Comparison of ENCODE assay signal across 8 cellular contexts in the genomic region with DNA sequence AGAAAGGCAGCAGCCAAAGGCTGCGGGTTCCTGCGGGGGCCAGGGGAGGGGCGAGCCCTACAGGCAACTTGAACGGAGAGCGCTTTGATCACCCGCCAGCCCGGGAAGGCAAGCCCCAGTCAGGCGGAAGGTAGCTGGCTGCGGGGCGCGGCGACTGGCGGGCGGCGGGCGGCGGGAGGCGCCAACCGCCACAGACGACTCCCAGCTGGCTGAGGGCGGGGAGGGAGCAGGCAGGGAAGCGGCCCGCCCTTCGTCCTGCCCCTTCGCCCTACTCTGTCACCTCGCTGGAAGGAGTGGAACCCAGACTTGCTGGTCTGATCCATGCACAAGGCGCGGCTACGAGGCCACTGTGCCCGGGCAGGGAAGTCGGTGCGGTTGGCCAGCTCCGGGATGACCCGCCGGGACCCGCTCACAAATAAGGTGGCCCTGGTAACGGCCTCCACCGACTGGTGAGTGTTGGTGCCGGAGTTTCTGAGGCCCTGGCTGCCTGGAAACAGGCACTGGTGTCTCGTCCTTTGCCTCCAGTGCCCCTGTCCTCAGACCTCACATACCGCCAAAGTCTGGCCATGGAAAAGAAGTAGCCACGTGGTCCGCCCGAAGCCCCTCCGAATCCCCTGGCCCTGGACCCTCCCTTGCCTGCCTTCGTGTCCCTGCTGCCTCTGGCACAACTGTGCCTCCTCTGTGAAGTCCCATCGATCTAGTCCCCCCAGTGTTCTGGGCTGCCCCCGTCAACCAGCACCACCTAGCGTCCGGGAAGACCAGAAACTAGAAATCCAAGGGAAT. TPM values are rescaled to one million over a fixed set of nuclear protein-coding genes. Genes with fewer than 3 reads are reported as not detected.
DNase-seq lines count a peak whose midpoint lies in the region; ATAC-seq and TF ChIP-seq lines count a peak whose summit lies in the region.
"Not testable (repeated sequence)": the region's sequence is repeated elsewhere in the genome, so short reads cannot be mapped to it uniquely, and the experiment has no call there.

No MANE protein-coding gene starts in this region.

- H3K9ac ChIP-seq in skeletal muscle tissue (ENCODE audit: low read depth in 1 of 3, low read length in 3 of 3) = peak overlapping the region; percentile 77 to 92 (median 83)

- H3K36me3 ChIP-seq in skeletal muscle tissue (ENCODE audit: control insufficient read depth in 3 of 3, insufficient read depth in 3 of 3, low read length in 3 of 3) = not testable (repeated sequence)

- TF ChIP-seq CTCF in AG09319 (IDR thresholded peaks at IDR 0.05; ENCODE audit: low read depth, low read length) = peak; percentile 89

- ATAC-seq in GM19035 (IDR thresholded peaks at IDR 0.05; ENCODE audit: unreplicated experiment) = peak; percentile 70
- ATAC-seq in HG03439 (IDR thresholded peaks at IDR 0.05; ENCODE audit: unreplicated experiment) = peak; percentile 61

- H3K27ac ChIP-seq in skeletal muscle tissue (ENCODE audit: low read depth, low read length) = peak overlapping the region; percentile 81

- peaks cover 3 to 11% (median 9%) of the 10 kb centered on the region in 3 donors for H3K4me1 ChIP-seq in skeletal muscle tissue (ENCODE audit: control insufficient read depth in 3 of 3, insufficient read depth in 3 of 3, low read length in 3 of 3)

- H3K9me3 ChIP-seq in skeletal muscle tissue (ENCODE audit: control insufficient read depth in 3 of 3, low read length in 3 of 3) = not testable (repeated sequence)

- H3K27me3 ChIP-seq in skeletal muscle tissue (ENCODE audit: control insufficient read depth in 3 of 3, insufficient read depth in 3 of 3, low read length in 3 of 3) = not testable (repeated sequence)

- DNase-seq in AG09319 (ENCODE audit: extremely low read depth, low read depth) = not testable (repeated sequence)
- peak; percentile 85 for DNase-seq in NCI-H446 treated with DMSO at 0.1 percent for 48 hours (lab: John Stamatoyannopoulos, UW)
- peak; percentile 60 for DNase-seq in activated CD4-positive, CD25-positive, alpha-beta regulatory T cell treated with anti-CD3 and anti-CD28 coated beads, Interleukin-2, amount 50 U/mL, for 72 hours
- DNase-seq in cerebellum (ENCODE audit: low spot score) = peak; percentile 63
- DNase-seq in iris pigment epithelial cell (ENCODE audit: low read depth) = peak; percentile 47

- H3K4me3 ChIP-seq in skeletal muscle tissue (ENCODE audit: low read length in 3 of 3) = peak overlapping the region; percentile 87 to 88 (median 88)

RNA-seq across cellular contexts. Expression of gene CARMIL3, which starts 15.4 kb away (rescaled TPM):
- total RNA-seq in cerebellum (34.0 TPM), skeletal muscle tissue (under 0.01 TPM)

RNA-seq across cellular contexts. Expression of gene CPNE6, which starts 35.0 kb away (rescaled TPM):
- total RNA-seq in cerebellum (0.36 TPM), skeletal muscle tissue (not detected)

RNA-seq across cellular contexts. Expression of gene DHRS4L2, which starts 47.6 kb away (rescaled TPM):
- total RNA-seq in cerebellum = 4.7 TPM
- 8.9 TPM for total RNA-seq in skeletal muscle tissue

RNA-seq across cellular contexts. Expression of gene PCK2, which starts 57.7 kb away (rescaled TPM):
- total RNA-seq in cerebellum = 2.5 TPM
- 3.7 TPM for total RNA-seq in skeletal muscle tissue

Comparison
In these comparisons a context has a peak if more than half of its experiments do, and no peak if none do; other contexts are left out.
1. RNA of gene CARMIL3, which starts 15.4 kb away (total RNA-seq): 34.0 TPM in cerebellum (single experiment); under 0.01 TPM in skeletal muscle tissue (single experiment); every median in the first group is over 10 times any median in the second.